10 cellular contexts compared by ENCODE assay signal in the genomic region with DNA sequence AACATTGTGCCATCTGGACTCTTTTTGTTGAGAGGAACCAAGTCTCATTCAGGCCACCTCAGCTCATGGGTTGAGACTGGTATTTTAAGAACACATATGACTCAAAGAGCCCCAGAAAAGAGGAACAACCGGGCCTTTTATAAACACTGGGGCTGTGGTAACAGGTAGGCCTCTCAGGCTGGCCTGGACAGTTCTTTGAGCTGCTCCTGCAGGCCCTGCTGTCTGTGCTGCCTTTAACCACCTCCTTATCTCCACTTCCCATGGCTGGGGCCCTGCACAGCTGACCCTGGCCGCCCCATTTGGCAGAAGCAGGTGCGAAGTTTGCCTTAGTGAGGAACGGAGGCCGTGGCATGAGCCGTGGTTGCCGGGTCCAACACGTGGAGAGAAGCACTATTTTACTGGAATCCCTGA.
DNase-seq lines count a peak whose midpoint lies in the region; ATAC-seq, FAIRE-seq and TF ChIP-seq lines count a peak whose summit lies in the region.
"Had no signal": no experiment of that assay in that cellular context is flagged by ENCODE, and none has a peak within 500 bp of the region (broad histone marks: within the 10 kb centered on the region; RNA-seq: fewer than 3 reads in every experiment).

No MANE protein-coding gene starts in this region.

- ATAC-seq in HG03039 (IDR thresholded peaks at IDR 0.05; ENCODE audit: unreplicated experiment) = peak; percentile 85
- ATAC-seq in stimulated activated memory B cell treated with anti-CD40 and anti-IgM and Interleukin-4, amounts not matched to agents 10 μg/mL and 1 μg/mL and 100 μg/mL, for 72 hours = peak; percentile 85
- ATAC-seq in T-helper 17 cell = no peak

- no peaks in the 10 kb centered on the region for H3K36me3 Mint-ChIP-seq in stimulated activated memory B cell treated with anti-CD40 and anti-IgM and Interleukin-4, amounts not matched to agents 10 μg/mL and 1 μg/mL and 100 μg/mL, for 72 hours
- no peaks in the 10 kb centered on the region for H3K36me3 Mint-ChIP-seq in T-helper 17 cell (ENCODE audit: low read depth)
- H3K36me3 Mint-ChIP-seq in endothelial cell (ENCODE audit: low read depth, unreplicated experiment) = no peaks in the 10 kb centered on the region

- FAIRE-seq in GM19239 (lab: Jason Lieb, UNC) = no peak

- H3K9me3 Mint-ChIP-seq in stimulated activated memory B cell treated with anti-CD40 and anti-IgM and Interleukin-4, amounts not matched to agents 10 μg/mL and 1 μg/mL and 100 μg/mL, for 72 hours = no peaks in the 10 kb centered on the region
- no peaks in the 10 kb centered on the region for H3K9me3 Mint-ChIP-seq in endothelial cell (ENCODE audit: unreplicated experiment)

- no peaks in the 10 kb centered on the region for H3K9me3 ChIP-seq in T-helper 17 cell (ENCODE audit: control insufficient read depth, low read length, poor library complexity, severe bottlenecking)

- peaks cover 21% of the 10 kb centered on the region for H3K27me3 Mint-ChIP-seq in stimulated activated memory B cell treated with anti-CD40 and anti-IgM and Interleukin-4, amounts not matched to agents 10 μg/mL and 1 μg/mL and 100 μg/mL, for 72 hours
- H3K27me3 Mint-ChIP-seq in T-helper 17 cell (peaks cover 4% of the 10 kb centered on the region), endothelial cell (ENCODE audit: unreplicated experiment) (peaks cover 3% of the 10 kb centered on the region)

- peak; percentile 46 for DNase-seq in GM19239 (ENCODE audit: insufficient read length, low spot score)
- DNase-seq in OCI-M1 (lab: John Stamatoyannopoulos, UW) = peak; percentile 88
- no peak for DNase-seq in DMS79 treated with DMSO at 0.1 percent for 48 hours (lab: John Stamatoyannopoulos, UW)
- DNase-seq in T-helper 17 cell = no peak
- DNase-seq in SW480 (ENCODE audit: low spot score) = no peak
- no peak for DNase-seq in endothelial cell (ENCODE audit: low spot score)
- DNase-seq: activated gamma-delta T cell, NCI-H2029 had no signal

- peak overlapping the region; percentile 48 for H3K27ac Mint-ChIP-seq in stimulated activated memory B cell treated with anti-CD40 and anti-IgM and Interleukin-4, amounts not matched to agents 10 μg/mL and 1 μg/mL and 100 μg/mL, for 72 hours
- H3K27ac Mint-ChIP-seq in T-helper 17 cell = no peak overlapping the region
- no peak overlapping the region for H3K27ac Mint-ChIP-seq in endothelial cell (ENCODE audit: unreplicated experiment)

- TF ChIP-seq CTCF in endothelial cell (IDR thresholded peaks at IDR 0.05; ENCODE audit: unreplicated experiment) = no peak

- peaks cover 15% of the 10 kb centered on the region for H3K4me1 Mint-ChIP-seq in stimulated activated memory B cell treated with anti-CD40 and anti-IgM and Interleukin-4, amounts not matched to agents 10 μg/mL and 1 μg/mL and 100 μg/mL, for 72 hours
- H3K4me1 Mint-ChIP-seq in T-helper 17 cell = peaks cover 2% of the 10 kb centered on the region
- no peaks in the 10 kb centered on the region for H3K4me1 Mint-ChIP-seq in endothelial cell (ENCODE audit: unreplicated experiment)

- no peak overlapping the region for H3K4me3 Mint-ChIP-seq in stimulated activated memory B cell treated with anti-CD40 and anti-IgM and Interleukin-4, amounts not matched to agents 10 μg/mL and 1 μg/mL and 100 μg/mL, for 72 hours
- H3K4me3 Mint-ChIP-seq in T-helper 17 cell (no peak overlapping the region), endothelial cell (ENCODE audit: unreplicated experiment) (no peak overlapping the region)

Comparison
In these comparisons a context has a peak if more than half of its experiments do, and no peak if none do; other contexts are left out.
1. DNase-seq: peak in GM19239 (single experiment) and OCI-M1 (single experiment); none in DMS79 treated with DMSO at 0.1 percent for 48 hours (single experiment), T-helper 17 cell (0 of 3), SW480 (single experiment) and endothelial cell (single experiment).